ENCODE assay signal across 1 cellular context in the genomic region with DNA sequence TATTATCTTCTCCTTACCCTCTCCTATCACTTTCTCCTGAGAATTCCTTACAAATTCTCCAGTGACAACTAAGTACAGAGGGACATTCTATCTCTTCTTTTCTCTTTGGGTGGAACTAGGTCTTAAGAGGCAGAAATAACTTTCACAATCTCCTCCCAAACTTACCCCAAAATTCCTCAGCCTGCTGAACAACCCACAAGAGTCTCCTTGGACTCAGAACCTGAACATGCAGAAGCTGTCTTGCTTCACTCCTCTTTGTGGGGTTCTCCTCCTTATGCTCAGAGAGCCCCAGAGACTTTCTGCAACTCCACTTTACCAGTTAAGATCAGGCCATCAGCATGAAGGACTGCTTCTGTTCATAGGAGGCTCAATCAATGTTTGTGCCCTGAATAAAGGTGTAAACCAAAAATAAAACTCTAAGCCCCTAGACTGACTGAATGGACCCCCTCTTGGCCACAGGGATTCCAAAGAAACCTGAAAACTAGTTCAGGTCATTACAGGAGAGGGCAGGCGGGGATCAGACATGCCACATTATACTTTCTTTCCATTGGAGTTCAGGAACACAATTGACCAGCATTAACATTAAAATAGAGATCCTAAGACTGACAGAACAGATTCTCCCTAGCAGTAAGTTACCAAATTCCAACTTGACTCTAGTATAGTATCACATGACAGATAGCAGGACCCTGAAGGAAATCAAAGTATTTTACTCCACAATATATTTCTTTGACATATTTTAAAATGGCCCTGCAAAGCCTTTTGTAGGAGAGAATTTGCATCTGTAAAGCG.
TF ChIP-seq lines count a peak whose summit lies in the region.

No MANE protein-coding gene starts in this region.

TF ChIP-seq in IMR-90, 13 proteins besides CTCF, POLR2A, EP300 and RAD21 (continued from another document):
- TF ChIP-seq CEBPB (IDR thresholded peaks at IDR 0.05; ENCODE audit: low read depth, low read length) (no peak), SMC3 (IDR thresholded peaks at IDR 0.05; ENCODE audit: low read depth, low read length) (no peak), MXI1 (IDR thresholded peaks at IDR 0.05; ENCODE audit: borderline replicate concordance, low read depth, low read length) (no peak), FOS (IDR thresholded peaks at IDR 0.05; ENCODE audit: low read depth, low read length) (no peak), BHLHE40 (IDR thresholded peaks at IDR 0.05; ENCODE audit: low read depth, low read length) (no peak), MAZ (IDR thresholded peaks at IDR 0.05; ENCODE audit: borderline replicate concordance, low read depth, low read length) (no peak), NFE2L2 (IDR thresholded peaks at IDR 0.05; ENCODE audit: low read depth, low read length) (no peak), RFX5 (IDR thresholded peaks at IDR 0.05; ENCODE audit: low read depth, low read length) (no peak)
- TF ChIP-seq, protein P1, sequence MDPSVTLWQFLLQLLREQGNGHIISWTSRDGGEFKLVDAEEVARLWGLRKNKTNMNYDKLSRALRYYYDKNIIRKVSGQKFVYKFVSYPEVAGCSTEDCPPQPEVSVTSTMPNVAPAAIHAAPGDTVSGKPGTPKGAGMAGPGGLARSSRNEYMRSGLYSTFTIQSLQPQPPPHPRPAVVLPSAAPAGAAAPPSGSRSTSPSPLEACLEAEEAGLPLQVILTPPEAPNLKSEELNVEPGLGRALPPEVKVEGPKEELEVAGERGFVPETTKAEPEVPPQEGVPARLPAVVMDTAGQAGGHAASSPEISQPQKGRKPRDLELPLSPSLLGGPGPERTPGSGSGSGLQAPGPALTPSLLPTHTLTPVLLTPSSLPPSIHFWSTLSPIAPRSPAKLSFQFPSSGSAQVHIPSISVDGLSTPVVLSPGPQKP (IDR thresholded peaks at IDR 0.05; ENCODE audit: borderline replicate concordance, low read depth, low read length): no peak
